8 cellular contexts compared by ENCODE assay signal in the genomic region with DNA sequence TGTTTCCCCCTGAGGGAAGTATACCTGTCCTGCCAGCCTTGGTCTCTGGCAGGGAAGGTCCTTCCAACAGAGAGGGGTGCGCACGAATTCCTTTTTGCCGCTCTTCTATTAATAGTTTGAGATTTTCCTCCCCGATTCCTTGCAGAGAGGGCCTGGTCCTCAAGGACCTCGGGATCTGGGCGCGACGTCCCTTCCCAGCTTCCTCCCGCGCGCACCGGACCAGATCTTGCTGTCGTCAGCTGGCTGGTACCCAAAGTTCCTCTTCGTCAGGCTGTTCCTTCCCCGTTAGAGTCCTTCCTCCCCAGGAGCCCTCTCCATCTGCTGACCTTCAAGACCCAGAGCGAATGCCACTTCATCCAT. TPM values are rescaled to one million over a fixed set of nuclear protein-coding genes. Genes with fewer than 3 reads are reported as not detected.
DNase-seq lines count a peak whose midpoint lies in the region; ATAC-seq, FAIRE-seq and TF ChIP-seq lines count a peak whose summit lies in the region.

No MANE protein-coding gene starts in this region.

- H3K9me1 ChIP-seq in K562 (ENCODE audit: control insufficient read depth, insufficient read depth, low read length), result peaks cover 8% of the 10 kb centered on the region

- TF ChIP-seq RAD21 in K562 (CRISPR knock-in tag; conservative IDR thresholded peaks at IDR 0.05 in 1 of 2, IDR thresholded peaks at IDR 0.05 in 1 of 2), result no peak

- CTCF ChIA-PET in K562 (lab: Yijun Ruan, JAX; ENCODE audit: low intra/inter-chr PET ratio), result no interaction called here

- 0% methylated on average over 16 of the region's 16 CpGs for WGBS in K562 (ENCODE audit: insufficient coverage, low coverage, missing lambda C conversion rate)
- no CpG with 5 or more reads among the region's 16 CpGs for WGBS in iPS DF 6.9 (ENCODE audit: insufficient coverage, insufficient read length)
- 0 to 1% (median 0%) methylated on average over 16 of the region's 16 CpGs for WGBS in psoas muscle, 3 donors

- DNase-seq in ACHN (peak; percentile 69), GM12864 (ENCODE audit: low read depth) (peak; percentile 7), NOMO-1 treated with dmso at 0.1 percent for 144 hours (lab: John Stamatoyannopoulos, UW; ENCODE audit: unreplicated experiment) (peak; percentile 5), K562 (ENCODE audit: extremely low read depth in 1 of 4, low spot score in 3 of 4) (peak; percentile 14 to 69 (median 24)), iPS DF 6.9 (ENCODE audit: low read depth, low spot score) (no peak), psoas muscle (peak; percentile 78 to 86), GM12891 (ENCODE audit: insufficient read length, low spot score) (no peak), activated gamma-delta T cell treated with Interleukin-2 at 50 U/mL for 16 hours (no peak)

- H3K79me2 ChIP-seq in K562 (ENCODE audit: control insufficient read depth, insufficient read depth, low read length), result peaks cover 72% of the 10 kb centered on the region

- in situ Hi-C loops in ACHN (cut with HindIII; ENCODE audit: low pct_ligation_motif_present, low pct_unique_long_range_greater_than_20kb, low sequenced_read_pairs) (loop anchor here (25.0 kb wide), 1 partner anchor 181 kb away; the partner anchor contains the start of gene SLC25A28), K562 (cut with MboI) (loop anchor here (5.0 to 25.0 kb wide), 2 partner anchors 181 to 281 kb away; no protein-coding TSS in a partner anchor)

- no peaks in the 10 kb centered on the region for H3K27me3 ChIP-seq in K562 (ENCODE audit: control insufficient read depth in 2 of 2, insufficient read depth in 2 of 2, low read length in 2 of 2)
- no peaks in the 10 kb centered on the region for H3K27me3 ChIP-seq in iPS DF 6.9 (ENCODE audit: control insufficient read depth, insufficient read depth, low read length)
- no peaks in the 10 kb centered on the region for H3K27me3 ChIP-seq in psoas muscle (ENCODE audit: insufficient read depth in 3 of 3, low read length in 2 of 3)

- peaks cover 5 to 18% of the 10 kb centered on the region in 2 experiments; a peak in 3 of 5 replicates for H3K4me1 ChIP-seq in K562 (replicated peaks in 1 of 2; ENCODE audit: control insufficient read depth in 2 of 2, insufficient read depth in 2 of 2, low read length in 2 of 2)
- H3K4me1 ChIP-seq in iPS DF 6.9 (ENCODE audit: control insufficient read depth, insufficient read depth, low read length), result no peaks in the 10 kb centered on the region
- peaks cover 59% of the 10 kb centered on the region for H3K4me1 ChIP-seq in psoas muscle

- H3K4me3 ChIP-seq in GM12864 (ENCODE audit: low read depth, low read length), result peak overlapping the region; percentile 95
- peak overlapping the region; percentile 95 for H3K4me3 ChIP-seq in K562
- H3K4me3 ChIP-seq in iPS DF 6.9 (ENCODE audit: low read length), result peak overlapping the region; percentile 83
- peak overlapping the region; percentile 94 for H3K4me3 ChIP-seq in psoas muscle

- peaks cover 10% of the 10 kb centered on the region for H4K20me1 ChIP-seq in K562 (replicated peaks; ENCODE audit: control insufficient read depth, insufficient read depth, low read length)

- H3K36me3 ChIP-seq in K562 (ENCODE audit: control insufficient read depth, insufficient read depth, low read length), result peaks cover 20% of the 10 kb centered on the region; the same call in 2 of the 3 replicates
- no peaks in the 10 kb centered on the region for H3K36me3 ChIP-seq in iPS DF 6.9 (ENCODE audit: control insufficient read depth, insufficient read depth, low read length)
- H3K36me3 ChIP-seq in psoas muscle (ENCODE audit: insufficient read depth in 1 of 2, low read depth in 1 of 2), result peaks cover 4 to 9% of the 10 kb centered on the region in 2 donors

- no peak for TF ChIP-seq CTCF in GM12864 (IDR thresholded peaks at IDR 0.05; ENCODE audit: low read depth, low read length, missing control alignments)
- no peak for TF ChIP-seq CTCF in K562 (IDR thresholded peaks at IDR 0.05 in 2 of 3, conservative IDR thresholded peaks at IDR 0.05 in 1 of 3; ENCODE audit: insufficient read depth in 2 of 3, low read depth in 1 of 3, low read length in 3 of 3)
- TF ChIP-seq CTCF in psoas muscle (IDR thresholded peaks at IDR 0.05), result no peak

- POLR2A ChIA-PET in K562 (lab: Yijun Ruan, JAX), result interaction anchor here (0.6 to 3.7 kb wide), 14 partner anchors 9 to 555 kb away, joined by 3 to 23 read pairs (median 4); partner anchors contain the start of genes COX15, CUTC and SLC25A28

- TF ChIP-seq POLR2A in K562 (conservative IDR thresholded peaks at IDR 0.05), result no peak
- no peak for TF ChIP-seq POLR2A in GM12891 (IDR thresholded peaks at IDR 0.05; ENCODE audit: low read depth, low read length)

- peak overlapping the region; percentile 71 for H2AFZ ChIP-seq in K562 (ENCODE audit: low read depth, low read length)

- peak; percentile 48 for ATAC-seq in K562
- ATAC-seq in psoas muscle, result peak; percentile 51 to 70 (median 58)

- H3K27ac ChIP-seq in K562 (ENCODE audit: extremely low read depth, low read depth, low read length) (peak overlapping the region; percentile 94), iPS DF 6.9 (ENCODE audit: low read length) (no peak overlapping the region), psoas muscle (peak overlapping the region; percentile 85)

- peak overlapping the region; percentile 87 to 92 for H3K9ac ChIP-seq in K562 (ENCODE audit: insufficient read depth in 1 of 2, low read depth in 2 of 2, low read length in 2 of 2)

- intact Hi-C loops in K562 (cut with micrococcal nuclease) (loop anchor here (2.0 to 10.0 kb wide), 2 partner anchors 190 to 284 kb away; partner anchors contain the start of gene SLC25A28), psoas muscle (cut with DNase I) (loop anchor here in 1 of 2 donors (5.0 kb wide), 1 partner anchor 39 kb away; no protein-coding TSS in a partner anchor)

- H3K4me2 ChIP-seq in K562 (ENCODE audit: insufficient read depth, low read length), result peak overlapping the region; percentile 85

- BruUV-seq in K562 (replicated peaks; lab: Mats Ljungman, UMichigan), result TSS peak; percentile 62

- TF ChIP-seq EP300 in K562 (IDR thresholded peaks at IDR 0.05; ENCODE audit: low read length), result no peak

- H3K9me3 ChIP-seq in K562 (replicated peaks; ENCODE audit: control insufficient read depth, insufficient read depth, low read depth, low read length) (no peaks in the 10 kb centered on the region), iPS DF 6.9 (ENCODE audit: control insufficient read depth, insufficient read depth, low read length) (no peaks in the 10 kb centered on the region), psoas muscle (no peaks in the 10 kb centered on the region)

- FAIRE-seq in K562 (lab: Jason Lieb, UNC) (peak; percentile 37), GM12891 (lab: Jason Lieb, UNC) (no peak)

TF ChIP-seq in K562, 482 proteins besides CTCF, POLR2A, EP300 and RAD21 (continues in another document):
- TF ChIP-seq ZNF780A (CRISPR knock-in tag; IDR thresholded peaks at IDR 0.05) (no peak), ZNF277 (CRISPR knock-in tag; IDR thresholded peaks at IDR 0.05; ENCODE audit: borderline replicate concordance) (no peak)

TF ChIP-seq in GM12891, 5 proteins besides CTCF, POLR2A, EP300 and RAD21:
- TF ChIP-seq POU2F2 (IDR thresholded peaks at IDR 0.05; ENCODE audit: low read depth, low read length) (no peak), SPI1 (IDR thresholded peaks at IDR 0.05; ENCODE audit: low read depth, low read length) (no peak), TAF1 (IDR thresholded peaks at IDR 0.05; ENCODE audit: low read depth, low read length) (no peak), POLR2AphosphoS5 (IDR thresholded peaks at IDR 0.05; ENCODE audit: low read depth, low read length) (no peak)

RNA-seq across cellular contexts. Expression of gene GOT1, which starts 0.7 kb away (rescaled TPM):
- total RNA-seq in K562 (2011; cell fraction: chromatin; rRNA removed; ENCODE audit: low replicate concordance), result 47.3 and 57.6 TPM in 2 replicates
- total RNA-seq in K562 (2011; cell fraction: nucleolus; rRNA removed), result 34.2 and 43.4 TPM in 2 replicates
- 46.8 and 49.4 TPM in 2 replicates for total RNA-seq in K562 (2011; cell fraction: nucleoplasm; rRNA removed)
- 66.7 and 70.9 TPM in 2 replicates for total RNA-seq in K562 (2014; rRNA removed)
- 75.4 and 75.8 TPM in 2 replicates for total RNA-seq in K562 (2014; rRNA removed; fragmentation: Illumina TruSeq; extraction: Trizol)
- total RNA-seq in K562 (2015; rRNA removed; fragmentation: Illumina TruSeq; extraction: Trizol), result 53.0 and 55.7 TPM in 2 replicates
- total RNA-seq in K562 (2021), result 77.0 and 78.2 TPM in 2 replicates
- polyA plus RNA-seq in K562 (2011; rRNA removed), result 63.1 and 69.4 TPM in 2 replicates
- 37.6 and 43.6 TPM in 2 replicates for polyA plus RNA-seq in K562 (2011; cell fraction: cytosol; rRNA removed)
- polyA plus RNA-seq in K562 (2011; cell fraction: nucleus; rRNA removed), result 47.8 and 51.9 TPM in 2 replicates
- 66.7 and 165 TPM in 2 replicates for polyA plus RNA-seq in K562 (2012)
- polyA plus RNA-seq in K562 (2014; fragmentation: Illumina TruSeq; extraction: Trizol), result 139 and 161 TPM in 2 replicates
- 100 to 1,000 TPM; 116 to 166 TPM for polyA plus RNA-seq in K562 (2014; fragmentation: Nextera tagmentation; extraction: Ambion mirVana)
- 61.7 and 68.3 TPM in 2 replicates for polyA plus RNA-seq in K562 (2014; rRNA removed)
- 55.6 and 63.3 TPM in 2 replicates for polyA minus RNA-seq in K562 (2011; rRNA and poly(A)+ RNA removed)
- 31.6 and 55.7 TPM in 2 replicates for polyA minus RNA-seq in K562 (2011; cell fraction: cytosol; rRNA and poly(A)+ RNA removed)
- polyA minus RNA-seq in K562 (2011; cell fraction: nucleus; rRNA and poly(A)+ RNA removed), result 16.7 and 22.7 TPM in 2 replicates
- 100 to 1,000 TPM in 3 of 4 donors, 10 to 100 TPM in 1; 98.9 to 381 (median 223) TPM for total RNA-seq in psoas muscle
- polyA plus RNA-seq in psoas muscle, result 100 to 1,000 TPM in 2 of 3 donors, 10 to 100 TPM in 1; 87.7 to 299 (median 208) TPM
- 22.5 TPM for polyA plus RNA-seq in GM12891 (2012; ENCODE audit: low read depth, missing spikeins)

Comparison
In these comparisons a context has a peak if more than half of its experiments do, and no peak if none do; other contexts are left out.
1. DNase-seq: peak in ACHN (single experiment), GM12864 (single experiment), NOMO-1 treated with dmso at 0.1 percent for 144 hours (single experiment), K562 (4 of 4) and psoas muscle (2 of 2); none in iPS DF 6.9 (single experiment), GM12891 (single experiment) and activated gamma-delta T cell treated with Interleukin-2 at 50 U/mL for 16 hours (single experiment).
2. Peak in every context shown above with its lines, with median percentiles within 50 percentile points of each other: H3K4me3 ChIP-seq.